1 cellular context compared by ENCODE assay signal in the genomic region with DNA sequence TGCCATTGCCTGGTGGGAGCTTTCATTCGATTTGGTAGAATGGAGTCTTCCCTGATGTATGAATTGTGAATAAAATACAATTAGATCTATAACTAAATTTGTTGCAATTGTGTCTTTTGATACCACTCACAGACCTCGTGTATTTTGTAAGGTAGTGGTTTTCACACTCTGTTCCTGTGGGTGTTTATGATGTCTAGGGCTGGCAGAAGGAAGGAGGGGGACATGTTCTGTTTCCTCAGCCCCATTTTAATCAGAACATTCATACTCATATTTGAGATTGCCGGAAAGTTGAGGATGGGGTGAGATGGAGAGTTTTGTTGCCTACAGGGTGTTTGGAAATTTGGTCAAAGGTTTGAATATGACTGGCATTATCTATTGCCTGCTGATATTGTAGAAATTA.
TF ChIP-seq lines count a peak whose summit lies in the region.

No MANE protein-coding gene starts in this region.

TF ChIP-seq in SK-N-SH treated with all-trans-retinoic acid at 6 μM for 48 hours, 23 proteins besides CTCF, POLR2A, EP300 and RAD21 (continued from another document):
- TF ChIP-seq, protein P1, sequence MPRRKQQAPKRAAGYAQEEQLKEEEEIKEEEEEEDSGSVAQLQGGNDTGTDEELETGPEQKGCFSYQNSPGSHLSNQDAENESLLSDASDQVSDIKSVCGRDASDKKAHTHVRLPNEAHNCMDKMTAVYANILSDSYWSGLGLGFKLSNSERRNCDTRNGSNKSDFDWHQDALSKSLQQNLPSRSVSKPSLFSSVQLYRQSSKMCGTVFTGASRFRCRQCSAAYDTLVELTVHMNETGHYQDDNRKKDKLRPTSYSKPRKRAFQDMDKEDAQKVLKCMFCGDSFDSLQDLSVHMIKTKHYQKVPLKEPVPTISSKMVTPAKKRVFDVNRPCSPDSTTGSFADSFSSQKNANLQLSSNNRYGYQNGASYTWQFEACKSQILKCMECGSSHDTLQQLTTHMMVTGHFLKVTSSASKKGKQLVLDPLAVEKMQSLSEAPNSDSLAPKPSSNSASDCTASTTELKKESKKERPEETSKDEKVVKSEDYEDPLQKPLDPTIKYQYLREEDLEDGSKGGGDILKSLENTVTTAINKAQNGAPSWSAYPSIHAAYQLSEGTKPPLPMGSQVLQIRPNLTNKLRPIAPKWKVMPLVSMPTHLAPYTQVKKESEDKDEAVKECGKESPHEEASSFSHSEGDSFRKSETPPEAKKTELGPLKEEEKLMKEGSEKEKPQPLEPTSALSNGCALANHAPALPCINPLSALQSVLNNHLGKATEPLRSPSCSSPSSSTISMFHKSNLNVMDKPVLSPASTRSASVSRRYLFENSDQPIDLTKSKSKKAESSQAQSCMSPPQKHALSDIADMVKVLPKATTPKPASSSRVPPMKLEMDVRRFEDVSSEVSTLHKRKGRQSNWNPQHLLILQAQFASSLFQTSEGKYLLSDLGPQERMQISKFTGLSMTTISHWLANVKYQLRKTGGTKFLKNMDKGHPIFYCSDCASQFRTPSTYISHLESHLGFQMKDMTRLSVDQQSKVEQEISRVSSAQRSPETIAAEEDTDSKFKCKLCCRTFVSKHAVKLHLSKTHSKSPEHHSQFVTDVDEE (CRISPR knock-in tag; IDR thresholded peaks at IDR 0.05): no peak
- TF ChIP-seq PPARA (CRISPR knock-in tag; IDR thresholded peaks at IDR 0.05; ENCODE audit: borderline replicate concordance) (no peak), RARB (CRISPR knock-in tag; IDR thresholded peaks at IDR 0.05) (no peak), OSR1 (CRISPR knock-in tag; IDR thresholded peaks at IDR 0.05) (no peak), ZNF565 (CRISPR knock-in tag; conservative IDR thresholded peaks at IDR 0.05; ENCODE audit: low read depth) (no peak), CSDC2 (CRISPR knock-in tag; IDR thresholded peaks at IDR 0.05) (no peak), ZFP3 (CRISPR knock-in tag; IDR thresholded peaks at IDR 0.05) (no peak), TOX (CRISPR knock-in tag; IDR thresholded peaks at IDR 0.05; ENCODE audit: borderline replicate concordance) (no peak), ARNTL (CRISPR knock-in tag; IDR thresholded peaks at IDR 0.05; ENCODE audit: borderline replicate concordance, low read depth) (no peak)
- TF ChIP-seq, protein P2, sequence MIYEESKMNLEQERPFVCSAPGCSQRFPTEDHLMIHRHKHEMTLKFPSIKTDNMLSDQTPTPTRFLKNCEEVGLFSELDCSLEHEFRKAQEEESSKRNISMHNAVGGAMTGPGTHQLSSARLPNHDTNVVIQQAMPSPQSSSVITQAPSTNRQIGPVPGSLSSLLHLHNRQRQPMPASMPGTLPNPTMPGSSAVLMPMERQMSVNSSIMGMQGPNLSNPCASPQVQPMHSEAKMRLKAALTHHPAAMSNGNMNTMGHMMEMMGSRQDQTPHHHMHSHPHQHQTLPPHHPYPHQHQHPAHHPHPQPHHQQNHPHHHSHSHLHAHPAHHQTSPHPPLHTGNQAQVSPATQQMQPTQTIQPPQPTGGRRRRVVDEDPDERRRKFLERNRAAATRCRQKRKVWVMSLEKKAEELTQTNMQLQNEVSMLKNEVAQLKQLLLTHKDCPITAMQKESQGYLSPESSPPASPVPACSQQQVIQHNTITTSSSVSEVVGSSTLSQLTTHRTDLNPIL (CRISPR knock-in tag; IDR thresholded peaks at IDR 0.05; ENCODE audit: low read depth): no peak
- TF ChIP-seq, protein P3, sequence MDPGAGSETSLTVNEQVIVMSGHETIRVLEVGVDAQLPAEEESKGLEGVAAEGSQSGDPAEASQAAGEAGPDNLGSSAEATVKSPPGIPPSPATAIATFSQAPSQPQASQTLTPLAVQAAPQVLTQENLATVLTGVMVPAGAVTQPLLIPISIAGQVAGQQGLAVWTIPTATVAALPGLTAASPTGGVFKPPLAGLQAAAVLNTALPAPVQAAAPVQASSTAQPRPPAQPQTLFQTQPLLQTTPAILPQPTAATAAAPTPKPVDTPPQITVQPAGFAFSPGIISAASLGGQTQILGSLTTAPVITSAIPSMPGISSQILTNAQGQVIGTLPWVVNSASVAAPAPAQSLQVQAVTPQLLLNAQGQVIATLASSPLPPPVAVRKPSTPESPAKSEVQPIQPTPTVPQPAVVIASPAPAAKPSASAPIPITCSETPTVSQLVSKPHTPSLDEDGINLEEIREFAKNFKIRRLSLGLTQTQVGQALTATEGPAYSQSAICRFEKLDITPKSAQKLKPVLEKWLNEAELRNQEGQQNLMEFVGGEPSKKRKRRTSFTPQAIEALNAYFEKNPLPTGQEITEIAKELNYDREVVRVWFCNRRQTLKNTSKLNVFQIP (CRISPR knock-in tag; IDR thresholded peaks at IDR 0.05; ENCODE audit: borderline replicate concordance, low read depth): no peak
- TF ChIP-seq, protein P4, sequence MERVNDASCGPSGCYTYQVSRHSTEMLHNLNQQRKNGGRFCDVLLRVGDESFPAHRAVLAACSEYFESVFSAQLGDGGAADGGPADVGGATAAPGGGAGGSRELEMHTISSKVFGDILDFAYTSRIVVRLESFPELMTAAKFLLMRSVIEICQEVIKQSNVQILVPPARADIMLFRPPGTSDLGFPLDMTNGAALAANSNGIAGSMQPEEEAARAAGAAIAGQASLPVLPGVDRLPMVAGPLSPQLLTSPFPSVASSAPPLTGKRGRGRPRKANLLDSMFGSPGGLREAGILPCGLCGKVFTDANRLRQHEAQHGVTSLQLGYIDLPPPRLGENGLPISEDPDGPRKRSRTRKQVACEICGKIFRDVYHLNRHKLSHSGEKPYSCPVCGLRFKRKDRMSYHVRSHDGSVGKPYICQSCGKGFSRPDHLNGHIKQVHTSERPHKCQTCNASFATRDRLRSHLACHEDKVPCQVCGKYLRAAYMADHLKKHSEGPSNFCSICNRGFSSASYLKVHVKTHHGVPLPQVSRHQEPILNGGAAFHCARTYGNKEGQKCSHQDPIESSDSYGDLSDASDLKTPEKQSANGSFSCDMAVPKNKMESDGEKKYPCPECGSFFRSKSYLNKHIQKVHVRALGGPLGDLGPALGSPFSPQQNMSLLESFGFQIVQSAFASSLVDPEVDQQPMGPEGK (CRISPR knock-in tag; IDR thresholded peaks at IDR 0.05; ENCODE audit: borderline replicate concordance): no peak
- TF ChIP-seq, protein P5, sequence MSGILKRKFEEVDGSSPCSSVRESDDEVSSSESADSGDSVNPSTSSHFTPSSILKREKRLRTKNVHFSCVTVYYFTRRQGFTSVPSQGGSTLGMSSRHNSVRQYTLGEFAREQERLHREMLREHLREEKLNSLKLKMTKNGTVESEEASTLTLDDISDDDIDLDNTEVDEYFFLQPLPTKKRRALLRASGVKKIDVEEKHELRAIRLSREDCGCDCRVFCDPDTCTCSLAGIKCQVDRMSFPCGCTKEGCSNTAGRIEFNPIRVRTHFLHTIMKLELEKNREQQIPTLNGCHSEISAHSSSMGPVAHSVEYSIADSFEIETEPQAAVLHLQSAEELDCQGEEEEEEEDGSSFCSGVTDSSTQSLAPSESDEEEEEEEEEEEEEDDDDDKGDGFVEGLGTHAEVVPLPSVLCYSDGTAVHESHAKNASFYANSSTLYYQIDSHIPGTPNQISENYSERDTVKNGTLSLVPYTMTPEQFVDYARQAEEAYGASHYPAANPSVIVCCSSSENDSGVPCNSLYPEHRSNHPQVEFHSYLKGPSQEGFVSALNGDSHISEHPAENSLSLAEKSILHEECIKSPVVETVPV (CRISPR knock-in tag; IDR thresholded peaks at IDR 0.05): no peak
